Comparison of ENCODE assay signal across 9 cellular contexts in the genomic region with DNA sequence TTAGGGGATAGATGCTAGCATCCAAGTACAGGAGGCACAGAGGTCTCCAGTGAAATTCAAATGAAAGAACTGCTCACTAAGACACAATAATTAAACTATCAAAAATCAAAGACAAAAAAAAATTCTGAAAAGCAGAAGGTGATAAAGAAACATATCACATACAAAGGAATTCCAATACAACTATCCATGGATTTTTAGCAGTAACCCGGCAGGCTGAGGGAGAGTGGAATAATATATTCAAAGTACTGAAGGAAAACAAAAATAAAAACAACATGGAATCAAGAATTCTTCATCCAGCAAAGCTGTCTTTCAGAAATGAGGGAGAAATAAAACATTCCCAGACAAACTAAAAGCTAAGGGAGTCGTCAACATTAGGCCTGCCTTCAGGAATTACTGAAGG. TPM values are rescaled to one million over a fixed set of nuclear protein-coding genes. Genes with fewer than 3 reads are reported as not detected.
"Had no signal": no experiment of that assay in that cellular context is flagged by ENCODE, and none has a peak within 500 bp of the region (broad histone marks: within the 10 kb centered on the region; RNA-seq: fewer than 3 reads in every experiment).

No MANE protein-coding gene starts in this region.

- ATAC-seq: K562 had no signal

- H3K27ac ChIP-seq: GM23248, HL-60 had no signal

- H3K4me3 ChIP-seq: GM23248, HAP-1, K562 had no signal

- H2AFZ ChIP-seq: GM23248 had no signal

- H3K36me3 ChIP-seq: HAP-1 had no signal

- H3K27ac Mint-ChIP-seq: HFFc6 had no signal

- H3K9me3 ChIP-seq: HAP-1 had no signal

- H3K9ac ChIP-seq: GM23248 had no signal

- DNase-seq: GM23248, GOT3, H7, HFFc6, IMR-90, KG1 had no signal

- H3K4me3 Mint-ChIP-seq: HFFc6 had no signal

- H3K4me1 ChIP-seq: HAP-1 had no signal

RNA-seq across cellular contexts. Expression of gene A2M, which starts 31.9 kb away (rescaled TPM):
- total RNA-seq: H7 had no signal
